ENCODE assay signal across 27 cellular contexts in genomic region chr6:158753826-158754225, GRCh38.
"Had no signal": no experiment of that assay in that cellular context is flagged by ENCODE, and none has a peak within 500 bp of the region (broad histone marks: within the 10 kb centered on the region; RNA-seq: fewer than 3 reads in every experiment).

No MANE protein-coding gene starts in this region.

- H3K27me3 Mint-ChIP-seq: stimulated activated memory B cell treated with anti-CD40 and anti-IgM and Interleukin-4, amounts not matched to agents 10 μg/mL and 1 μg/mL and 100 μg/mL, for 72 hours; stimulated activated naive B cell treated with anti-CD40 and anti-IgM and Interleukin-4, amounts not matched to agents 10 μg/mL and 1 μg/mL and 100 μg/mL, for 72 hours; stimulated activated naive CD8-positive, alpha-beta T cell treated with anti-CD3 and anti-CD28 coated beads, Interleukin-15, amount 100 ng/mL, for 72 hours; stimulated activated naive CD8-positive, alpha-beta T cell treated with anti-CD3 and anti-CD28 coated beads, Interleukin-15, Interleukin-2, amounts not matched to agents 100 ng/mL and 50 ng/mL, for 24 hours; type B pancreatic cell had no signal

- H3K4me3 Mint-ChIP-seq: stimulated activated effector memory CD8-positive, alpha-beta T cell treated with anti-CD3 and anti-CD28 coated beads, Interleukin-12 subunit alpha, Interleukin-12 subunit beta, amount 100 ng/mL, for 72 hours; stimulated activated memory B cell treated with anti-CD40 and anti-IgM and Interleukin-4, amounts not matched to agents 10 μg/mL and 1 μg/mL and 100 μg/mL, for 72 hours; stimulated activated naive B cell treated with anti-CD40 and anti-IgM and Interleukin-4, amounts not matched to agents 10 μg/mL and 1 μg/mL and 100 μg/mL, for 72 hours; stimulated activated naive CD8-positive, alpha-beta T cell treated with anti-CD3 and anti-CD28 coated beads, Interleukin-15, amount 100 ng/mL, for 72 hours; stimulated activated naive CD8-positive, alpha-beta T cell treated with anti-CD3 and anti-CD28 coated beads, Interleukin-15, Interleukin-2, amounts not matched to agents 100 ng/mL and 50 ng/mL, for 24 hours; type B pancreatic cell had no signal

- H3K27ac ChIP-seq: stomach, suprapubic skin, thoracic aorta, thyroid gland, tibial artery, tibial nerve, transverse colon, upper lobe of left lung, upper lobe of right lung, uterus, vagina had no signal

- H3K9me3 ChIP-seq: stomach, suprapubic skin, thoracic aorta, thyroid gland, tibial artery, tibial nerve, transverse colon, upper lobe of left lung, upper lobe of right lung, uterus, vagina had no signal

- H3K9me3 Mint-ChIP-seq: stimulated activated effector memory CD8-positive, alpha-beta T cell treated with anti-CD3 and anti-CD28 coated beads, Interleukin-12 subunit alpha, Interleukin-12 subunit beta, amount 100 ng/mL, for 72 hours; stimulated activated memory B cell treated with anti-CD40 and anti-IgM and Interleukin-4, amounts not matched to agents 10 μg/mL and 1 μg/mL and 100 μg/mL, for 72 hours; stimulated activated naive B cell treated with anti-CD40 and anti-IgM and Interleukin-4, amounts not matched to agents 10 μg/mL and 1 μg/mL and 100 μg/mL, for 72 hours; stimulated activated naive CD8-positive, alpha-beta T cell treated with anti-CD3 and anti-CD28 coated beads, Interleukin-15, amount 100 ng/mL, for 72 hours; stimulated activated naive CD8-positive, alpha-beta T cell treated with anti-CD3 and anti-CD28 coated beads, Interleukin-15, Interleukin-2, amounts not matched to agents 100 ng/mL and 50 ng/mL, for 24 hours; type B pancreatic cell had no signal

- H3K27ac Mint-ChIP-seq: stimulated activated memory B cell treated with anti-CD40 and anti-IgM and Interleukin-4, amounts not matched to agents 10 μg/mL and 1 μg/mL and 100 μg/mL, for 72 hours; stimulated activated naive B cell treated with anti-CD40 and anti-IgM and Interleukin-4, amounts not matched to agents 10 μg/mL and 1 μg/mL and 100 μg/mL, for 72 hours; stimulated activated naive CD8-positive, alpha-beta T cell treated with anti-CD3 and anti-CD28 coated beads, Interleukin-15, Interleukin-2, amounts not matched to agents 100 ng/mL and 50 ng/mL, for 24 hours; type B pancreatic cell had no signal

- H3K36me3 Mint-ChIP-seq: type B pancreatic cell had no signal

- ATAC-seq: stimulated activated effector memory CD8-positive, alpha-beta T cell treated with anti-CD3 and anti-CD28 coated beads, Interleukin-12 subunit alpha, Interleukin-12 subunit beta, amount 100 ng/mL, for 72 hours; stimulated activated memory B cell treated with anti-CD40 and anti-IgM and Interleukin-4, amounts not matched to agents 10 μg/mL and 1 μg/mL and 100 μg/mL, for 72 hours; stimulated activated naive B cell treated with anti-CD40 and anti-IgM and Interleukin-4, amounts not matched to agents 10 μg/mL and 1 μg/mL and 100 μg/mL, for 72 hours; stimulated activated naive CD8-positive, alpha-beta T cell treated with anti-CD3 and anti-CD28 coated beads, Interleukin-15, amount 100 ng/mL, for 72 hours; stimulated activated naive CD8-positive, alpha-beta T cell treated with anti-CD3 and anti-CD28 coated beads, Interleukin-15, Interleukin-2, amounts not matched to agents 100 U/mL and 50 U/mL, for 24 hours; upper lobe of right lung had no signal

- H3K36me3 ChIP-seq: suprapubic skin, thoracic aorta, tibial artery, tibial nerve, transverse colon, upper lobe of right lung, uterus had no signal

- H3K4me3 ChIP-seq: stomach, suprapubic skin, thoracic aorta, thyroid gland, tibial artery, tibial nerve, transverse colon, upper lobe of left lung, upper lobe of right lung, uterus, vagina had no signal

- H3K4me1 ChIP-seq: suprapubic skin, thyroid gland, tibial artery, upper lobe of right lung, uterus, vagina had no signal

- H3K27me3 ChIP-seq: stomach, suprapubic skin, thyroid gland, tibial artery, tibial nerve, transverse colon, upper lobe of left lung, upper lobe of right lung, uterus, vagina had no signal

- H3K4me1 Mint-ChIP-seq: stimulated activated effector memory CD8-positive, alpha-beta T cell treated with anti-CD3 and anti-CD28 coated beads, Interleukin-12 subunit alpha, Interleukin-12 subunit beta, amount 100 ng/mL, for 72 hours had no signal

- DNase-seq: stimulated activated CD4-positive, alpha-beta T cell treated with anti-CD3 and anti-CD28 coated beads, Interleukin-2, amount 100 ng/mL, for 24 hours; stimulated activated CD4-positive, alpha-beta T cell treated with anti-CD3 and anti-CD28 coated beads, Interleukin-2, amount 100 ng/mL, for 48 hours; stimulated activated CD4-positive, alpha-beta T cell treated with anti-CD3 and anti-CD28 coated beads, Interleukin-4, amount 100 ng/mL, for 1 hour; stimulated activated CD4-positive, alpha-beta T cell treated with anti-CD3 and anti-CD28 coated beads, Interleukin-4, amount 100 ng/mL, for 24 hours; stimulated activated CD4-positive, alpha-beta T cell treated with anti-CD3 and anti-CD28 coated beads, Interleukin-4, amount 100 ng/mL, for 4 hours; stimulated activated CD8-positive, alpha-beta memory T cell treated with anti-CD3 and anti-CD28 coated beads, Interleukin-4, amount 100 ng/mL, for 48 hours; stimulated activated naive B cell treated with anti-CD40 and anti-IgM and Interleukin-4, amounts not matched to agents 10 μg/mL and 1 μg/mL and 100 μg/mL, for 72 hours; stimulated activated naive CD4-positive, alpha-beta T cell; stimulated activated naive CD4-positive, alpha-beta T cell treated with Interleukin-2 at 50 U/mL for 16 hours; stimulated activated naive CD8-positive, alpha-beta T cell treated with anti-CD3 and anti-CD28 coated beads, Interleukin-15, amount 100 ng/mL, for 72 hours; stimulated activated naive CD8-positive, alpha-beta T cell treated with anti-CD3 and anti-CD28 coated beads, Interleukin-15, Interleukin-2, amounts not matched to agents 100 U/mL and 50 U/mL, for 24 hours; stomach; substantia nigra; thyroid gland; tibial artery; transverse colon; upper lobe of left lung; upper lobe of right lung; uterus had no signal
